In genomic region chr2:190636362-190636761, GRCh38 we compare ENCODE assay signal across 9 cellular contexts. TPM values are rescaled to one million over a fixed set of nuclear protein-coding genes. Genes with fewer than 3 reads are reported as not detected.
DNase-seq lines count a peak whose midpoint lies in the region; ATAC-seq and TF ChIP-seq lines count a peak whose summit lies in the region.
"Had no signal": no experiment of that assay in that cellular context is flagged by ENCODE, and none has a peak within 500 bp of the region (broad histone marks: within the 10 kb centered on the region; RNA-seq: fewer than 3 reads in every experiment).

No MANE protein-coding gene starts in this region.

- H3K9ac ChIP-seq in Karpas-422 (ENCODE audit: low read length) = no peak overlapping the region

- TF ChIP-seq POLR2A in uterus (IDR thresholded peaks at IDR 0.05) = no peak

- H3K4me2 ChIP-seq in Karpas-422 (ENCODE audit: low read depth, low read length, poor library complexity, severe bottlenecking) = no peak overlapping the region

- no peaks in the 10 kb centered on the region for H3K79me2 ChIP-seq in Karpas-422 (ENCODE audit: low read length)

- no peak for TF ChIP-seq CTCF in uterus (IDR thresholded peaks at IDR 0.05)

- H3K27me3 ChIP-seq in uterus = no peaks in the 10 kb centered on the region
- no peaks in the 10 kb centered on the region for H3K27me3 ChIP-seq in Karpas-422 (ENCODE audit: low read length)

- H3K27ac ChIP-seq in uterus = peak overlapping the region; percentile 61 to 68
- no peak overlapping the region for H3K27ac ChIP-seq in Karpas-422 (ENCODE audit: low read length)

- H3K4me3 ChIP-seq in uterus (no peak overlapping the region), Karpas-422 (ENCODE audit: low read length) (no peak overlapping the region)
- H3K4me3 ChIP-seq: lower lobe of right lung had no signal

- ATAC-seq in left ventricle myocardium superior (peak; percentile 77), HG03571 (IDR thresholded peaks at IDR 0.05; ENCODE audit: unreplicated experiment) (no peak)
- ATAC-seq: WTC11 had no signal

- DNase-seq in LHCN-M2 (ENCODE audit: low read depth) (peak; percentile 83), astrocyte of the hippocampus (ENCODE audit: low read depth, low spot score) (peak; percentile 72), left ventricle myocardium superior (no peak), uterus (no peak), NCI-H146 (lab: John Stamatoyannopoulos, UW) (no peak), Karpas-422 (no peak)
- DNase-seq: lower lobe of right lung had no signal

- H4K20me1 ChIP-seq in Karpas-422 (ENCODE audit: insufficient read depth, low read depth, low read length) = no peaks in the 10 kb centered on the region

- H3K9me3 ChIP-seq in uterus = no peaks in the 10 kb centered on the region
- H3K9me3 ChIP-seq in Karpas-422 (ENCODE audit: low read length) = no peaks in the 10 kb centered on the region
- H3K9me3 ChIP-seq: lower lobe of right lung had no signal

- intact Hi-C loops in left ventricle myocardium superior (cut with micrococcal nuclease) (no loop called here), uterus (cut with DNase I; ENCODE audit: low total_unique reads) (no loop called here)

- H3K36me3 ChIP-seq in uterus (no peaks in the 10 kb centered on the region), Karpas-422 (ENCODE audit: insufficient read depth, low read length) (no peaks in the 10 kb centered on the region)
- H3K36me3 ChIP-seq: lower lobe of right lung had no signal

- H3K4me1 ChIP-seq in uterus (no peaks in the 10 kb centered on the region), Karpas-422 (ENCODE audit: low read length) (peaks cover 14% of the 10 kb centered on the region)

- no peak overlapping the region for H2AFZ ChIP-seq in Karpas-422 (ENCODE audit: low read length)

- no peaks in the 10 kb centered on the region for H3K9me2 ChIP-seq in Karpas-422 (replicated peaks; ENCODE audit: insufficient read depth, low read length)

RNA-seq across cellular contexts. Expression of gene NAB1, which starts 12.5 kb away (rescaled TPM):
- total RNA-seq in LHCN-M2 (2014; rRNA removed) (39.4 and 43.1 TPM in 2 replicates), left ventricle myocardium superior (19.7 TPM), uterus (100 to 1,000 TPM in 1 of 4 donors, 10 to 100 TPM in 3; 59.2 to 132 (median 78.2) TPM)
- polyA plus RNA-seq in LHCN-M2 (2012) = 8.9 TPM
- 15.7 and 19.6 TPM in 2 replicates for total RNA-seq in Karpas-422 (2014; rRNA removed; shearing (Covaris generic); ENCODE audit: low replicate concordance)

Comparison
In these comparisons a context has a peak if more than half of its experiments do, and no peak if none do; other contexts are left out.
1. DNase-seq: peak in LHCN-M2 (single experiment) and astrocyte of the hippocampus (single experiment); none in left ventricle myocardium superior (single experiment), uterus (0 of 2), NCI-H146 (single experiment) and Karpas-422 (single experiment).